Comparison of ENCODE assay signal across 8 cellular contexts in genomic region chr1:20361805-20362381, GRCh38.
DNase-seq lines count a peak whose midpoint lies in the region; ATAC-seq lines count a peak whose summit lies in the region.

No MANE protein-coding gene starts in this region.

- peak; percentile 44 for DNase-seq in NCI-H2171 treated with DMSO at 0.1 percent for 48 hours (lab: John Stamatoyannopoulos, UW)
- no peak for DNase-seq in NCI-H2171 (lab: John Stamatoyannopoulos, UW)
- peak; percentile 11 for DNase-seq in NCI-H1092 (lab: John Stamatoyannopoulos, UW)
- peak; percentile 67 to 70 for DNase-seq in activated T-cell treated with anti-CD3 and anti-CD28 coated beads, Interleukin-2, amount 50 U/mL, for 48 hours
- peak; percentile 80 for DNase-seq in cardiac septum (ENCODE audit: low spot score)
- peak; percentile 86 for DNase-seq in retina
- no peak for DNase-seq in LoVo (ENCODE audit: low spot score)

- intact Hi-C loops in cardiac septum (cut with DNase I), result loop anchor here (5.0 kb wide), 2 partner anchors 130 to 150 kb away; no protein-coding TSS in a partner anchor

- ATAC-seq in HG02759 (IDR thresholded peaks at IDR 0.05; ENCODE audit: unreplicated experiment), result no peak

Comparison
In these comparisons a context has a peak if more than half of its experiments do, and no peak if none do; other contexts are left out.
1. DNase-seq: peak in NCI-H2171 treated with DMSO at 0.1 percent for 48 hours (single experiment), NCI-H1092 (single experiment), activated T-cell treated with anti-CD3 and anti-CD28 coated beads, Interleukin-2, amount 50 U/mL, for 48 hours (2 of 2), cardiac septum (single experiment) and retina (single experiment); none in NCI-H2171 (single experiment) and LoVo (single experiment).